ENCODE assay signal across 8 cellular contexts in the genomic region with DNA sequence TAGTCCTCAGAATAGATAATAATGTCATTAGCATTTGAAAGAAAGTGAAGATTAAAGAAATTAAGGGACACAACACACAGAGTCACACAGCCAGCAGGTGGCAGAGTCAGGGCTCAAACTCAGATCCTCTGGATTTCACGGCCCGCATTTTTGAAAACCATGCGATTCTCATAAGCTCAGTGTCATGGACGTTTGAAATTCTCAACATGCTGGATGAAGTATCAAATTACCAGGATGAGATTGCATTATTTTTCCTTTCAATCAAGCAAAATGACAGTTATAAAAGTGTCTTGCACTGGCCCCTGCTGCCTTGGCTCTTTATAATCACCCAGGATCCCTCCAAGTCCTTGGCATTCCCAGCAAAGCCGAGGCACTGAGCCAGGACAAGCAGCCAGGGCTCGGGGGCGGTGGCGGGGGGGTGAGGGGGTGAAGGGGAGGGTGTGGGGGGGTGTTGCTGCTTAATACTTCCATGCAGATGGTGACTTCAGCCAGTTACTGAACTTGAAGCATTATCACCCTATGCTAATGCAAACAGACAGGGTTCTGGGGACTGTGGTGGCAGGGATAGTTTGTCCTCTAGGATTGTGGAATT. TPM values are rescaled to one million over a fixed set of nuclear protein-coding genes. Genes with fewer than 3 reads are reported as not detected.
A peak's percentile ranks its signal among the peaks of the same experiment; 100 is the strongest.
DNase-seq lines count a peak whose midpoint lies in the region; ATAC-seq and TF ChIP-seq lines count a peak whose summit lies in the region.

No MANE protein-coding gene starts in this region.

- WGBS in esophagus muscularis mucosa, result 18% methylated on average over 8 of the region's 8 CpGs

- H3K9me3 ChIP-seq in esophagus muscularis mucosa (no peaks in the 10 kb centered on the region), stomach smooth muscle (ENCODE audit: control insufficient read depth in 2 of 2, low read length in 2 of 2) (no peaks in the 10 kb centered on the region)

- no peaks in the 10 kb centered on the region for H3K9me3 Mint-ChIP-seq in neural crest cell

- H3K36me3 Mint-ChIP-seq in neural crest cell (ENCODE audit: low read depth), result no peaks in the 10 kb centered on the region

- peak overlapping the region; percentile 64 for H3K4me3 ChIP-seq in ACC112 (ENCODE audit: low read depth, low read length)
- peak overlapping the region; percentile 13 to 36 (median 26) for H3K4me3 ChIP-seq in esophagus muscularis mucosa
- H3K4me3 ChIP-seq in stomach smooth muscle (ENCODE audit: low read length in 2 of 2), result peak overlapping the region; percentile 43 to 44

- ATAC-seq in GM19455 (IDR thresholded peaks at IDR 0.05; ENCODE audit: unreplicated experiment), result no peak

- no peaks in the 10 kb centered on the region for H3K4me1 Mint-ChIP-seq in neural crest cell

- DNase-seq in GM19238 (ENCODE audit: insufficient read length, low spot score) (peak; percentile 19), NOMO-1 treated with dmso at 0.1 percent for 144 hours (lab: John Stamatoyannopoulos, UW; ENCODE audit: unreplicated experiment) (peak; percentile 16), activated T-cell treated with anti-CD3 and anti-CD28 coated beads for 48 hours (ENCODE audit: low read depth) (peak; percentile 36), esophagus muscularis mucosa (ENCODE audit: extremely low spot score) (no peak), neural crest cell (ENCODE audit: low read depth, low spot score) (peak; percentile 7)

- no peaks in the 10 kb centered on the region for H3K79me2 ChIP-seq in ACC112 (ENCODE audit: control insufficient read depth, insufficient read depth, low read length, unreplicated experiment)

- no peaks in the 10 kb centered on the region for H3K4me1 ChIP-seq in ACC112 (ENCODE audit: control insufficient read depth, insufficient read depth, low read length, unreplicated experiment)
- H3K4me1 ChIP-seq in esophagus muscularis mucosa, result peaks cover 6 to 15% (median 12%) of the 10 kb centered on the region in 4 donors
- H3K4me1 ChIP-seq in stomach smooth muscle (ENCODE audit: control insufficient read depth, insufficient read depth, low read length), result no peaks in the 10 kb centered on the region

- peak overlapping the region; percentile 92 for H2AFZ ChIP-seq in ACC112 (ENCODE audit: low read length, unreplicated experiment)

- TF ChIP-seq POLR2A in esophagus muscularis mucosa (IDR thresholded peaks at IDR 0.05; ENCODE audit: low read depth), result no peak

- TF ChIP-seq CTCF in esophagus muscularis mucosa (IDR thresholded peaks at IDR 0.05) (peak; percentile 68 to 84 (median 70)), neural crest cell (conservative IDR thresholded peaks at IDR 0.05) (peak; percentile 64)

- H3K27ac Mint-ChIP-seq in neural crest cell (ENCODE audit: unreplicated experiment), result no peak overlapping the region

- H3K27ac ChIP-seq in ACC112 (ENCODE audit: low read depth, low read length) (peak overlapping the region; percentile 43; the same call in 1 of the 2 replicates), esophagus muscularis mucosa (replicated peaks in 1 of 4) (peak overlapping the region; percentile 3 to 61 (median 52)), stomach smooth muscle (ENCODE audit: low read length) (no peak overlapping the region)

- no peak for TF ChIP-seq EP300 in esophagus muscularis mucosa (IDR thresholded peaks at IDR 0.05)

- H3K9ac ChIP-seq in stomach smooth muscle (ENCODE audit: low read length in 2 of 2), result no peak overlapping the region

- intact Hi-C loops in esophagus muscularis mucosa (cut with DNase I), result loop anchor here (10.0 kb wide), 1 partner anchor 187 kb away; no protein-coding TSS in a partner anchor

- H3K27me3 ChIP-seq in ACC112 (ENCODE audit: insufficient read depth, low read length) (no peaks in the 10 kb centered on the region), esophagus muscularis mucosa (no peaks in the 10 kb centered on the region), stomach smooth muscle (ENCODE audit: control insufficient read depth in 1 of 2, insufficient read depth in 2 of 2, low read length in 2 of 2) (no peaks in the 10 kb centered on the region)

- H3K27me3 Mint-ChIP-seq in neural crest cell (ENCODE audit: low read depth), result no peaks in the 10 kb centered on the region

- H3K36me3 ChIP-seq in ACC112 (ENCODE audit: insufficient read depth, low read length), result no peaks in the 10 kb centered on the region
- no peaks in the 10 kb centered on the region for H3K36me3 ChIP-seq in esophagus muscularis mucosa
- H3K36me3 ChIP-seq in stomach smooth muscle (ENCODE audit: control insufficient read depth in 2 of 2, insufficient read depth in 2 of 2, low read length in 2 of 2), result no peaks in the 10 kb centered on the region

- no peak overlapping the region for H3K4me3 Mint-ChIP-seq in neural crest cell

RNA-seq across cellular contexts. Expression of gene BMERB1, which starts 6.6 kb away (rescaled TPM):
- total RNA-seq in esophagus muscularis mucosa (100 to 1,000 TPM in 2 of 4 donors, 10 to 100 TPM in 2; 75.6 to 103 (median 92.9) TPM), neural crest cell (43.6 and 45.1 TPM in 2 replicates)

RNA-seq across cellular contexts. Expression of gene MPV17L, which starts 32.2 kb away (rescaled TPM):
- total RNA-seq in esophagus muscularis mucosa (1 to 10 TPM; 6.6 to 9.5 (median 9.3) TPM), neural crest cell (4.9 and 5.9 TPM in 2 replicates)

RNA-seq across cellular contexts. Expression of gene NPIPA5, which starts 49.6 kb away (rescaled TPM):
- total RNA-seq in esophagus muscularis mucosa (10 to 100 TPM; 10.4 to 35.5 (median 17.5) TPM), neural crest cell (6.0 and 6.1 TPM in 2 replicates)
